In the genomic region with DNA sequence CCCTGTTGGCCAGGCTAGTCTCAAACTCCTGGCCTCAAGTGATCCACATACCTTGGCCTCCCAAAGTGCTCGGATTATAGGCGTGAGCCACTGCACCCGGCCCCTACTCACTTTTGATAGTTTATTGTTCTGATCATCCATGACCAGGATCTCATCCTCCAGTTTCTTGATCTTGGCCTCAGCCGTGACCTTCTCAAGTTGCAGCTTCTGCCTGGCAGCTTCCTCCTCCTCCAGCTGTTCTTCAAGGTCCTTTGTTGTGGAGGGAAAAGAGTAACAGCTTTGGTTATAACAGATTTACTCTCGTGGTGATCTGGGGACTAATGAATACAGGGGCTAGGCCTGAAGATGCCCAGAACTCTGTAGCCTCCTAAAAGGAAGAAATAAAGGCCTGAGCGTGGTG, we compare ENCODE assay signal across 22 cellular contexts.
"Had no signal": no experiment of that assay in that cellular context is flagged by ENCODE, and none has a peak within 500 bp of the region (broad histone marks: within the 10 kb centered on the region; RNA-seq: fewer than 3 reads in every experiment).

No MANE protein-coding gene starts in this region.

- H3K9me3 ChIP-seq: pancreas, prostate gland, thoracic aorta had no signal

- ATAC-seq: activated T-cell treated with anti-CD3 and anti-CD28 coated beads, Interleukin-2, amount 50 U/mL, for 4 hours; activated T-helper 17 cell treated with anti-CD3 and anti-CD28 coated beads, Interleukin-2, amount 50 U/mL, for 72 hours; foreskin keratinocyte; left ventricle myocardium superior; pancreas; WTC11 had no signal

- H3K4me3 ChIP-seq: pancreas, prostate gland, spleen, thoracic aorta had no signal

- H3K4me1 ChIP-seq: foreskin keratinocyte, pancreas, prostate gland had no signal

- DNase-seq: activated CD4-positive, alpha-beta memory T cell treated with anti-CD3 and anti-CD28 coated beads, Interleukin-2, amount 10 ng/mL, durations not matched to agents 7 days and 5 days; activated CD4-positive, alpha-beta T cell treated with anti-CD3 and anti-CD28 coated beads for 1 hour; activated CD4-positive, alpha-beta T cell treated with anti-CD3 and anti-CD28 coated beads, Interleukin-2, amount 10 ng/mL, durations not matched to agents 7 days and 5 days; activated CD8-positive, alpha-beta memory T cell treated with anti-CD3 and anti-CD28 coated beads, Interleukin-2, amount 50 U/mL, for 48 hours; activated gamma-delta T cell treated with Interleukin-2 at 50 U/mL for 16 hours; activated naive CD4-positive, alpha-beta T cell treated with anti-CD3 and anti-CD28 coated beads, Interleukin-2, amount 50 U/mL, for 16 hours; activated T-cell treated with anti-CD3 and anti-CD28 coated beads, Interleukin-2, amount 50 U/mL, for 4 hours; amniotic stem cell; caudate nucleus; foreskin keratinocyte; left ventricle myocardium superior; mammary epithelial cell; naive B cell; pancreas; spleen; stimulated activated naive CD4-positive, alpha-beta T cell; T-helper 2 cell; trophoblast cell had no signal

- H3K27me3 ChIP-seq: foreskin keratinocyte, pancreas, spleen had no signal

- H3K27ac ChIP-seq: foreskin keratinocyte, pancreas, prostate gland, spleen had no signal

- H3K36me3 ChIP-seq: pancreas had no signal
